8 cellular contexts compared by ENCODE assay signal in the genomic region with DNA sequence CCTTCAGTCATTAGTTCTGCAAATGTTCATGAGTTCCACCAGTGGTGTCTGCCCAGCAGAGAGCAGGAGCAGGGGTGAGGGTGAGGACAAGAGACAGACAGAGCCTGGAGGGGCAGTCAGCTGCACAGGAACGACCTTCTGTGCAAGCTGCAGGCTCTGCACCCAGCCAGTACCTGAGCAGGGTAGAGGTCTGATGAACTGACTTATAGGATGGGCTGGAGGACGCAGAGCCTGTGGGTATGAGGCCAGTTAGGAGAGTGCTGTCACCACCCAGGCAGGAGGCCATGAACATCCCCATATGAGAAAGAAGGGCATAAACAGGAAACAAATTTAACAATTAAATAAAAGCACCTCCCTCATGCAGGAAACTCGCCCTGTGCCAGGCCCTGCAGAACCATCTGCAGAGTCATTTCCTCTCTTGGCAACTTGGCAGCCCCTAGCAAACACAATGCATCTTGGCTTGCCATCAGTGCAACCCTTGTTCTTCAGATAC.
DNase-seq lines count a peak whose midpoint lies in the region; ATAC-seq lines count a peak whose summit lies in the region.

No MANE protein-coding gene starts in this region.

- no peaks in the 10 kb centered on the region for H3K36me3 ChIP-seq in KOPT-K1 (ENCODE audit: insufficient read depth, low read length)

- peak overlapping the region; percentile 55 for H3K27ac ChIP-seq in KOPT-K1 (ENCODE audit: low read depth, low read length, poor library complexity, severe bottlenecking)

- DNase-seq in effector CD4-positive, alpha-beta T cell: peak; percentile 16
- DNase-seq in stimulated activated CD4-positive, alpha-beta T cell treated with anti-CD3 and anti-CD28 coated beads, TNF-alpha, amount 100 ng/mL, for 1 hour (ENCODE audit: low read depth in 3 of 3, low spot score in 1 of 3): peak in 2 of 3 donors; percentile 7 to 27
- DNase-seq in SHP77 treated with DMSO at 0.1 percent for 48 hours (lab: John Stamatoyannopoulos, UW): no peak

- ATAC-seq in activated CD4-positive, CD25-positive, alpha-beta regulatory T cell treated with anti-CD3 and anti-CD28 coated beads, Interleukin-2, amount 50 U/mL, for 24 hours: peak; percentile 51 to 65
- ATAC-seq in GM19452 (IDR thresholded peaks at IDR 0.05; ENCODE audit: unreplicated experiment) (no peak), GM21825 (IDR thresholded peaks at IDR 0.05; ENCODE audit: unreplicated experiment) (no peak), GM18511 (IDR thresholded peaks at IDR 0.05; ENCODE audit: unreplicated experiment) (no peak)

- no peaks in the 10 kb centered on the region for H3K9me3 ChIP-seq in KOPT-K1 (ENCODE audit: insufficient read depth, low read length, poor library complexity, severe bottlenecking)

Comparison
In these comparisons a context has a peak if more than half of its experiments do, and no peak if none do; other contexts are left out.
1. ATAC-seq: peak in activated CD4-positive, CD25-positive, alpha-beta regulatory T cell treated with anti-CD3 and anti-CD28 coated beads, Interleukin-2, amount 50 U/mL, for 24 hours (2 of 2); none in GM19452 (single experiment), GM21825 (single experiment) and GM18511 (single experiment).